In genomic region chr18:52657063-52657462, GRCh38 we compare ENCODE assay signal across 16 cellular contexts.
DNase-seq lines count a peak whose midpoint lies in the region; FAIRE-seq and TF ChIP-seq lines count a peak whose summit lies in the region.
"Had no signal": no experiment of that assay in that cellular context is flagged by ENCODE, and none has a peak within 500 bp of the region (broad histone marks: within the 10 kb centered on the region; RNA-seq: fewer than 3 reads in every experiment).

No MANE protein-coding gene starts in this region.

- H3K4me3 ChIP-seq in H1 (ENCODE audit: extremely low read depth in 1 of 4, insufficient read depth in 2 of 4, low read depth in 3 of 4, low read length in 4 of 4): no peak overlapping the region
- H3K4me3 ChIP-seq: BLaER1 treated with 17β-estradiol and CSF1 and Interleukin-3, amounts not matched to agents 10 nM and 100 nM; GM23248 had no signal

- no peak overlapping the region for H2BK5ac ChIP-seq in H9 (ENCODE audit: insufficient read length, low read length)
- no peak overlapping the region for H2BK5ac ChIP-seq in H1 (ENCODE audit: low read depth, low read length)

- H3K4me3 Mint-ChIP-seq in H9: no peak overlapping the region
- H3K4me3 Mint-ChIP-seq: CD4-positive, CD25-positive, alpha-beta regulatory T cell; HFFc6 had no signal

- no CpG with 5 or more reads among the region's 6 CpGs for WGBS in H9 (ENCODE audit: extremely low coverage, insufficient read length, low lambda C conversion rate)
- WGBS in H1 (ENCODE audit: extremely low coverage in 1 of 2, insufficient coverage in 1 of 2, insufficient read length in 1 of 2, insufficient replicate concordance in 2 of 2, low coverage in 1 of 2, low lambda C conversion rate in 2 of 2, missing lambda C conversion rate in 1 of 2), 2 experiments: 90% methylated on average over 6 of the region's 6 CpGs; no CpG with 5 or more reads in 1 of the 2 experiments

- POLR2A ChIA-PET in H1 (lab: Charles Lee; ENCODE audit: partially characterized antibody): no interaction called here

- no peak for FAIRE-seq in H1 (lab: Jason Lieb, UNC)

- H2BK20ac ChIP-seq in H9 (ENCODE audit: low read depth, low read length, poor library complexity, severe bottlenecking) (no peak overlapping the region), H1 (ENCODE audit: low read length) (no peak overlapping the region)

- TF ChIP-seq RAD21 in H1 (IDR thresholded peaks at IDR 0.05 in 1 of 2, conservative IDR thresholded peaks at IDR 0.05 in 1 of 2; ENCODE audit: low read depth in 2 of 2, low read length in 2 of 2): peak in 1 of 2 experiments; percentile 11; a peak in 1 of 4 replicates

- TF ChIP-seq POLR2A in H1 (IDR thresholded peaks at IDR 0.05; ENCODE audit: control extremely low read depth in 1 of 2, low read depth in 2 of 2, low read length in 2 of 2): no peak

- H3K9me3 Mint-ChIP-seq in H9: no peaks in the 10 kb centered on the region

- no peak for TF ChIP-seq EP300 in H1 (IDR thresholded peaks at IDR 0.05; ENCODE audit: borderline replicate concordance in 1 of 2, low read depth in 2 of 2, low read length in 2 of 2)

- no peaks in the 10 kb centered on the region for H3K27me3 ChIP-seq in H9 (ENCODE audit: insufficient read depth, low read length)
- no peaks in the 10 kb centered on the region; a peak in 1 of 7 replicates for H3K27me3 ChIP-seq in H1 (replicated peaks in 1 of 4; ENCODE audit: control insufficient read depth in 3 of 4, extremely low read depth in 1 of 4, insufficient read depth in 3 of 4, low read length in 3 of 4)
- H3K27me3 ChIP-seq: BLaER1 treated with 17β-estradiol and CSF1 and Interleukin-3, amounts not matched to agents 10 nM and 100 nM had no signal

- H3K9me3 ChIP-seq in H9 (ENCODE audit: control insufficient read depth, low read depth, low read length) (no peaks in the 10 kb centered on the region), H1 (ENCODE audit: insufficient read depth in 2 of 2, low read depth in 1 of 2, low read length in 1 of 2) (no peaks in the 10 kb centered on the region)
- H3K9me3 ChIP-seq: BLaER1 treated with 17β-estradiol and CSF1 and Interleukin-3, amounts not matched to agents 10 nM and 100 nM had no signal

- no peak overlapping the region; a peak in 1 of 7 replicates for H3K27ac Mint-ChIP-seq in H9
- H3K27ac Mint-ChIP-seq: CD4-positive, CD25-positive, alpha-beta regulatory T cell; HFFc6 had no signal

- no peak overlapping the region for H2AK5ac ChIP-seq in H9 (ENCODE audit: insufficient read length, low read length)
- no peak overlapping the region for H2AK5ac ChIP-seq in H1 (ENCODE audit: low read depth, low read length)

- H3K79me2 ChIP-seq in H9 (ENCODE audit: insufficient read depth, low read length): no peaks in the 10 kb centered on the region
- H3K79me2 ChIP-seq in H1 (ENCODE audit: control insufficient read depth in 1 of 2, insufficient read depth in 2 of 2, low read length in 2 of 2): no peaks in the 10 kb centered on the region

- DNase-seq in Ammon's horn (ENCODE audit: low spot score): peak; percentile 66
- peak; percentile 31 for DNase-seq in H9
- DNase-seq in H1 (ENCODE audit: low read depth in 1 of 2, low spot score in 2 of 2): no peak
- peak; percentile 9 for DNase-seq in pons (ENCODE audit: low spot score)
- no peak for DNase-seq in RKO (ENCODE audit: low spot score)
- DNase-seq in NCI-H1417 treated with DMSO at 0.1 percent for 48 hours (lab: John Stamatoyannopoulos, UW): no peak
- no peak for DNase-seq in hepatic stellate cell (ENCODE audit: low spot score)
- DNase-seq: 8988T; AML-193; CD4-positive, CD25-positive, alpha-beta regulatory T cell; DMS53; GM23248; HCEC 1CT; HFFc6 had no signal

- H3K36me3 Mint-ChIP-seq in H9 (ENCODE audit: insufficient read depth in 1 of 3, low read depth in 3 of 3): no peaks in the 10 kb centered on the region
- H3K36me3 Mint-ChIP-seq: CD4-positive, CD25-positive, alpha-beta regulatory T cell had no signal

- H2AFZ ChIP-seq in H9 (ENCODE audit: low read length) (no peak overlapping the region), H1 (ENCODE audit: low read length) (0 out of 2 replicates have a peak overlapping the region, but pooled peaks have one; percentile 44)
- H2AFZ ChIP-seq: GM23248 had no signal

- H3K4me1 ChIP-seq in H9 (ENCODE audit: insufficient read depth, low read length): no peaks in the 10 kb centered on the region
- H3K4me1 ChIP-seq in H1 (replicated peaks in 1 of 4; ENCODE audit: control insufficient read depth in 3 of 4, insufficient read depth in 4 of 4, low read length in 3 of 4): no peaks in the 10 kb centered on the region
- H3K4me1 ChIP-seq: BLaER1 treated with 17β-estradiol and CSF1 and Interleukin-3, amounts not matched to agents 10 nM and 100 nM had no signal

- H2BK15ac ChIP-seq in H9 (ENCODE audit: low read depth, low read length): no peak overlapping the region
- no peak overlapping the region for H2BK15ac ChIP-seq in H1 (ENCODE audit: low read length)

- H3K4ac ChIP-seq in H9 (ENCODE audit: low read depth, low read length) (no peak overlapping the region), H1 (replicated peaks; ENCODE audit: insufficient read length, low read depth, low read length) (no peak overlapping the region)

- no peak overlapping the region for H4K91ac ChIP-seq in H9 (ENCODE audit: insufficient read length, low read depth, low read length)
- no peak overlapping the region for H4K91ac ChIP-seq in H1 (replicated peaks; ENCODE audit: insufficient read length, low read length)

- H3K4me2 ChIP-seq in H9 (ENCODE audit: insufficient read depth, insufficient read length, low read length): no peak overlapping the region
- no peak overlapping the region for H3K4me2 ChIP-seq in H1 (ENCODE audit: insufficient read depth in 1 of 2, low read depth in 2 of 2, low read length in 2 of 2)
- H3K4me2 ChIP-seq: BLaER1 treated with 17β-estradiol and CSF1 and Interleukin-3, amounts not matched to agents 10 nM and 100 nM had no signal

- CTCF ChIA-PET in H1 (lab: Charles Lee; ENCODE audit: partially characterized antibody): interaction anchor here (0.6 to 1.6 kb wide), 3 partner anchors 20 to 990 kb away, joined by 3 to 6 read pairs (median 3); no protein-coding TSS in a partner anchor

- no peaks in the 10 kb centered on the region for H3K27me3 Mint-ChIP-seq in H9 (ENCODE audit: low read depth)
- H3K27me3 Mint-ChIP-seq: CD4-positive, CD25-positive, alpha-beta regulatory T cell had no signal

- TF ChIP-seq CTCF in H9 (conservative IDR thresholded peaks at IDR 0.05): no peak
- TF ChIP-seq CTCF in H1 (IDR thresholded peaks at IDR 0.05; ENCODE audit: control extremely low read depth in 1 of 3, insufficient read depth in 1 of 3, low read depth in 1 of 3, low read length in 3 of 3): no peak

- H3K18ac ChIP-seq in H9 (ENCODE audit: insufficient read length, low read depth, low read length) (no peak overlapping the region), H1 (ENCODE audit: extremely low read depth, low read length) (no peak overlapping the region)

- no peaks in the 10 kb centered on the region for H4K20me1 ChIP-seq in H9 (ENCODE audit: control insufficient read depth, insufficient read depth, insufficient read length)
- no peaks in the 10 kb centered on the region for H4K20me1 ChIP-seq in H1 (replicated peaks in 1 of 2; ENCODE audit: control insufficient read depth in 1 of 2, insufficient read depth in 2 of 2, low read length in 2 of 2)
- H4K20me1 ChIP-seq: BLaER1 treated with 17β-estradiol and CSF1 and Interleukin-3, amounts not matched to agents 10 nM and 100 nM had no signal

- no peak overlapping the region for H3K9ac ChIP-seq in H9 (ENCODE audit: extremely low read depth, insufficient read length, low read length)
- H3K9ac ChIP-seq in H1 (replicated peaks in 1 of 4; ENCODE audit: extremely low read depth in 1 of 4, low read depth in 3 of 4, low read length in 3 of 4): no peak overlapping the region
- H3K9ac ChIP-seq: BLaER1 treated with 17β-estradiol and CSF1 and Interleukin-3, amounts not matched to agents 10 nM and 100 nM; GM23248 had no signal

- no peaks in the 10 kb centered on the region for H3K4me1 Mint-ChIP-seq in H9
- H3K4me1 Mint-ChIP-seq: CD4-positive, CD25-positive, alpha-beta regulatory T cell had no signal

- H3K14ac ChIP-seq in H9 (ENCODE audit: insufficient read depth, low read length) (no peak overlapping the region), H1 (ENCODE audit: insufficient read length) (no peak overlapping the region)

- H4K8ac ChIP-seq in H9 (replicated peaks; ENCODE audit: insufficient read length, low read depth, low read length) (no peak overlapping the region), H1 (ENCODE audit: extremely low read depth, insufficient read depth, low read length) (no peak overlapping the region)

- H4K5ac ChIP-seq in H9 (ENCODE audit: insufficient read length, low read depth, low read length): no peak overlapping the region
- H4K5ac ChIP-seq in H1 (ENCODE audit: insufficient read length, low read depth, low read length): no peak overlapping the region

- no peak overlapping the region for H2BK12ac ChIP-seq in H9 (ENCODE audit: insufficient read length, low read depth, low read length)
- no peak overlapping the region for H2BK12ac ChIP-seq in H1 (ENCODE audit: low read depth, low read length)

- H3K36me3 ChIP-seq in H1 (ENCODE audit: control insufficient read depth in 2 of 4, insufficient read depth in 4 of 4, low read length in 3 of 4): no peaks in the 10 kb centered on the region
- H3K36me3 ChIP-seq: BLaER1 treated with 17β-estradiol and CSF1 and Interleukin-3, amounts not matched to agents 10 nM and 100 nM had no signal

- H3T11ph ChIP-seq in H9 (ENCODE audit: low read length): no peak overlapping the region

- H3K56ac ChIP-seq in H9 (ENCODE audit: insufficient read length, low read depth, low read length) (no peak overlapping the region), H1 (replicated peaks; ENCODE audit: insufficient read length, low read depth, low read length) (no peak overlapping the region)

- H3K79me1 ChIP-seq in H9 (ENCODE audit: insufficient read depth, low read depth, low read length, poor library complexity, severe bottlenecking) (no peaks in the 10 kb centered on the region), H1 (ENCODE audit: low read depth, low read length) (no peaks in the 10 kb centered on the region)

- H2BK120ac ChIP-seq in H9 (ENCODE audit: low read depth, low read length, poor library complexity, severe bottlenecking) (no peak overlapping the region), H1 (replicated peaks; ENCODE audit: low read depth, low read length) (no peak overlapping the region)

- H3K23me2 ChIP-seq in H9 (ENCODE audit: insufficient read length, low read depth, low read length, poor library complexity, severe bottlenecking) (no peaks in the 10 kb centered on the region), H1 (ENCODE audit: low read depth, low read length) (peaks cover 2% of the 10 kb centered on the region; the same call in 1 of the 2 replicates)

- H3K27ac ChIP-seq in H9 (ENCODE audit: insufficient read length, low read depth, low read length): no peak overlapping the region
- no peak overlapping the region for H3K27ac ChIP-seq in H1 (ENCODE audit: low read depth, low read length)
- H3K27ac ChIP-seq: BLaER1 treated with 17β-estradiol and CSF1 and Interleukin-3, amounts not matched to agents 10 nM and 100 nM; GM23248; HL-60 had no signal

- H3K23ac ChIP-seq in H9 (ENCODE audit: insufficient read length, low read depth, low read length): no peak overlapping the region
- no peak overlapping the region for H3K23ac ChIP-seq in H1 (ENCODE audit: insufficient read length)

TF ChIP-seq in H1, 55 proteins besides CTCF, POLR2A, EP300 and RAD21 (continues in another document):
- TF ChIP-seq CEBPB (IDR thresholded peaks at IDR 0.05; ENCODE audit: low read depth, low read length) (no peak), RXRA (IDR thresholded peaks at IDR 0.05; ENCODE audit: insufficient read depth, low read depth, low read length) (no peak)

Comparison
In these comparisons a context has a peak if more than half of its experiments do, and no peak if none do; other contexts are left out.
1. DNase-seq: peak in Ammon's horn (single experiment), H9 (single experiment) and pons (single experiment); none in H1 (0 of 2), RKO (single experiment), NCI-H1417 treated with DMSO at 0.1 percent for 48 hours (single experiment) and hepatic stellate cell (single experiment).